9 cellular contexts compared by ENCODE assay signal in the genomic region with DNA sequence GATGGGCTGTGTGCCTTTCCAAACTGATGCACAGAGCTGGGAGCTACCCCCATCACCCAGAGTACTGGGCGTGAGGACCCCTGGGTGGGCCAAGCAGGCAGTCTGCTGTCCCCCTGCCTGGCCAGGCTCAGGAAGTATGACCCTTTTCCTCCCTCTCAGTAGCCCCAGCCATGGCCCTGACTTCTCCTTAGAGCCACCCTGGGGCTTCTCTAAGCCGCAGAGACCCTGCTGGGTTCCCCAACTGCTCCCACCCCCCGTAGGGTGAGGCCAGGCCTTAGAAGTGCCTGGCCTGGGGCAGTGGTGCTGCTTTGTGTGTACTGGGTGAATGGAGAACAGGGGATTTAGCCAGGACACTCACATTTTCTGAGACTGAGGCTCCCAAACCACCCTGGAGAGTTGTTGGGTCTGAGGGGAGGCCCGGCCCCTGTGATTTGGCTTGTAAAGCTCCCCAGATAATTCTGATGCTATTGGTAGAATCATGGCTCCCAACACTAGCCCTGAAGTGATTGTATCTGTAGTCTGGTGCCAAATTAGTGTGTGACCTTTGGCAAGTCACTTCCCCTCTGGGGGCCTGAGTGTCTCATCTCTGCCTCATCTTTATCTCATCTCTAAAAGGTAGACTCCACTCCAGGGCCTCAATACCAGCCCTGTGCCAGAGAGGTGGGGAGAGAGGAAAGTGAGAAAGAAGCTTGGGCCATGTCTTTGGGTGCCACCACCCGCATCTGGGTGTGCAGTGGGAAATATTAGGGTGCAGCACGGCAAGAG.
DNase-seq lines count a peak whose midpoint lies in the region; ATAC-seq and TF ChIP-seq lines count a peak whose summit lies in the region.
"Had no signal": no experiment of that assay in that cellular context is flagged by ENCODE, and none has a peak within 500 bp of the region (broad histone marks: within the 10 kb centered on the region; RNA-seq: fewer than 3 reads in every experiment).

No MANE protein-coding gene starts in this region.

- H3K9ac ChIP-seq in parathyroid adenoma, result no peak overlapping the region

- ATAC-seq in HG02884 (IDR thresholded peaks at IDR 0.05; ENCODE audit: unreplicated experiment), result no peak

- no peak overlapping the region for H3K4me2 ChIP-seq in parathyroid adenoma (ENCODE audit: low read length)

- H3K27ac ChIP-seq in HL-60 (replicated peaks) (peak overlapping the region; percentile 84), cingulate gyrus (ENCODE audit: low read depth, low read length) (peak overlapping the region; percentile 91), parathyroid adenoma (peak overlapping the region; percentile 47)

- DNase-seq in BE2C (no peak), HL-60 (ENCODE audit: low read depth in 1 of 2, low spot score in 1 of 2) (peak in 1 of 2 experiments; percentile 33), NCI-H526 treated with DMSO at 0.1 percent for 48 hours (lab: John Stamatoyannopoulos, UW) (no peak), mucosa of gallbladder (ENCODE audit: low spot score) (no peak), NK-92 (lab: John Stamatoyannopoulos, UW; ENCODE audit: unreplicated experiment) (no peak)
- DNase-seq: activated CD4-positive, CD25-positive, alpha-beta regulatory T cell had no signal

- H3K9me3 ChIP-seq in BE2C (no peaks in the 10 kb centered on the region), parathyroid adenoma (ENCODE audit: control insufficient read depth, low read length) (no peaks in the 10 kb centered on the region)

- no peaks in the 10 kb centered on the region for H3K27me3 ChIP-seq in BE2C
- no peaks in the 10 kb centered on the region for H3K27me3 ChIP-seq in HL-60 (ENCODE audit: insufficient read depth, poor library complexity, severe bottlenecking)
- H3K27me3 ChIP-seq in parathyroid adenoma (ENCODE audit: control insufficient read depth, insufficient read depth, low read length), result no peaks in the 10 kb centered on the region

- H3K36me3 ChIP-seq in BE2C (peaks cover 35% of the 10 kb centered on the region), parathyroid adenoma (ENCODE audit: control insufficient read depth, insufficient read depth, low read length) (no peaks in the 10 kb centered on the region)

- H3K4me1 ChIP-seq in BE2C, result peaks cover 64% of the 10 kb centered on the region
- H3K4me1 ChIP-seq in parathyroid adenoma, result peaks cover 46% of the 10 kb centered on the region

- H3K4me3 ChIP-seq in BE2C (ENCODE audit: low read depth, low read length), result peak overlapping the region; percentile 84
- H3K4me3 ChIP-seq in HL-60 (replicated peaks; ENCODE audit: insufficient read depth, low read length), result no peak overlapping the region
- H3K4me3 ChIP-seq in parathyroid adenoma (ENCODE audit: low read depth, low read length), result no peak overlapping the region

- H3K79me2 ChIP-seq in parathyroid adenoma, result peaks cover 84% of the 10 kb centered on the region

- TF ChIP-seq CTCF in BE2C (IDR thresholded peaks at IDR 0.05; ENCODE audit: low read depth, low read length) (no peak), HL-60 (IDR thresholded peaks at IDR 0.05; ENCODE audit: insufficient read depth, low read length) (no peak), parathyroid adenoma (IDR thresholded peaks at IDR 0.05) (no peak)

- H2AFZ ChIP-seq in parathyroid adenoma, result no peak overlapping the region
